Comparison of ENCODE assay signal across 8 cellular contexts in genomic region chr5:39714036-39714698, GRCh38.
A peak's percentile ranks its signal among the peaks of the same experiment; 100 is the strongest.
DNase-seq lines count a peak whose midpoint lies in the region; ATAC-seq, FAIRE-seq and TF ChIP-seq lines count a peak whose summit lies in the region.

No MANE protein-coding gene starts in this region.

- FAIRE-seq in kidney (lab: Jason Lieb, UNC) = peak; percentile 94

- no peak overlapping the region for H3K4me3 Mint-ChIP-seq in MCF 10A (ENCODE audit: unreplicated experiment)

- DNase-seq in DMS153 (lab: John Stamatoyannopoulos, UW) = peak; percentile 10
- peak; percentile 42 for DNase-seq in RPMI7951 (ENCODE audit: low read depth)
- DNase-seq in MCF 10A (ENCODE audit: unreplicated experiment) = peak; percentile 79
- no peak for DNase-seq in kidney
- peak; percentile 36 to 39 for DNase-seq in stimulated activated CD4-positive, alpha-beta T cell treated with anti-CD3 and anti-CD28 coated beads, Interleukin-2, amount 100 ng/mL, for 48 hours

- H3K27ac Mint-ChIP-seq in MCF 10A (ENCODE audit: low read depth, unreplicated experiment) = no peak overlapping the region

- no peaks in the 10 kb centered on the region for H3K36me3 ChIP-seq in kidney (ENCODE audit: control insufficient read depth in 1 of 2, insufficient read depth in 2 of 2, low read length in 2 of 2)

- no peaks in the 10 kb centered on the region for H3K9me3 ChIP-seq in kidney (ENCODE audit: control insufficient read depth in 1 of 2, low read length in 2 of 2)

- H3K27ac ChIP-seq in kidney (ENCODE audit: low read depth in 2 of 2, low read length in 2 of 2) = no peak overlapping the region

- intact Hi-C loops in MCF 10A (cut with micrococcal nuclease) (loop anchor here (1.0 to 10.0 kb wide), 10 partner anchors 111 to 1165 kb away; no protein-coding TSS in a partner anchor), kidney (cut with DNase I) (no loop called here)

- H3K9ac ChIP-seq in kidney (ENCODE audit: low read length in 2 of 2) = no peak overlapping the region

- no TSS peak for BruUV-seq in MCF 10A (replicated peaks; lab: Mats Ljungman, UMichigan)

- no peak overlapping the region for H3K4me3 ChIP-seq in kidney (ENCODE audit: low read length in 2 of 2)

- TF ChIP-seq CTCF in MCF 10A (IDR thresholded peaks at IDR 0.05; ENCODE audit: unreplicated experiment) = peak; percentile 62
- peak; percentile 70 for TF ChIP-seq CTCF in kidney (IDR thresholded peaks at IDR 0.05; ENCODE audit: borderline replicate concordance, extremely low read depth, insufficient read depth)

- POLR2A ChIA-PET in MCF 10A (lab: Yijun Ruan, JAX) = interaction anchor here (0.7 to 1.8 kb wide), 5 partner anchors 966 to 1085 kb away, joined by 3 to 6 read pairs (median 3); partner anchors contain the start of gene PTGER4

- no peaks in the 10 kb centered on the region for H3K27me3 Mint-ChIP-seq in MCF 10A (ENCODE audit: insufficient read depth, unreplicated experiment)

- CTCF ChIA-PET in MCF 10A (lab: Yijun Ruan, JAX) = interaction anchor here (0.5 to 7.2 kb wide), 55 partner anchors 8 to 1168 kb away, joined by 3 to 81 read pairs (median 3); partner anchors contain the start of gene PTGER4

- H3K9me3 Mint-ChIP-seq in MCF 10A (ENCODE audit: unreplicated experiment) = no peaks in the 10 kb centered on the region

- peaks cover 23% of the 10 kb centered on the region for H3K4me1 Mint-ChIP-seq in MCF 10A (ENCODE audit: insufficient read depth, unreplicated experiment)

- ATAC-seq in HG02973 (IDR thresholded peaks at IDR 0.05; ENCODE audit: unreplicated experiment) (peak; percentile 56), HG03460 (IDR thresholded peaks at IDR 0.05; ENCODE audit: unreplicated experiment) (no peak), HG03521 (IDR thresholded peaks at IDR 0.05; ENCODE audit: unreplicated experiment) (no peak)

- no peaks in the 10 kb centered on the region for H3K36me3 Mint-ChIP-seq in MCF 10A (ENCODE audit: insufficient read depth, unreplicated experiment)

- no peaks in the 10 kb centered on the region for H3K4me1 ChIP-seq in kidney (ENCODE audit: control insufficient read depth in 1 of 2, insufficient read depth in 1 of 2, low read depth in 1 of 2, low read length in 2 of 2)
